ENCODE assay signal across 8 cellular contexts in genomic region chr9:137255448-137256114, GRCh38.
DNase-seq lines count a peak whose midpoint lies in the region; ATAC-seq, FAIRE-seq and TF ChIP-seq lines count a peak whose summit lies in the region.

No MANE protein-coding gene starts in this region.

- H3K4me1 Mint-ChIP-seq in stimulated activated effector memory CD8-positive, alpha-beta T cell treated with anti-CD3 and anti-CD28 coated beads, Interleukin-12 subunit alpha, Interleukin-12 subunit beta, amount 100 ng/mL, for 72 hours = peaks cover 7% of the 10 kb centered on the region

- peak overlapping the region; percentile 98 for H3K4me3 ChIP-seq in adipocyte (ENCODE audit: low read length)

- H3K4me1 ChIP-seq in adipocyte (ENCODE audit: control insufficient read depth, insufficient read depth, low read length) = peaks cover 24% of the 10 kb centered on the region

- no peaks in the 10 kb centered on the region for H3K27me3 ChIP-seq in adipocyte (replicated peaks; ENCODE audit: control insufficient read depth, insufficient read depth, low read length)

- H3K4me3 Mint-ChIP-seq in stimulated activated effector memory CD8-positive, alpha-beta T cell treated with anti-CD3 and anti-CD28 coated beads, Interleukin-12 subunit alpha, Interleukin-12 subunit beta, amount 100 ng/mL, for 72 hours = peak overlapping the region; percentile 87

- H3K36me3 ChIP-seq in adipocyte (ENCODE audit: control insufficient read depth, insufficient read depth, low read length, severe bottlenecking) = peaks cover 9% of the 10 kb centered on the region

- FAIRE-seq in urothelium cell line (lab: Jason Lieb, UNC) = no peak

- no peak overlapping the region for H3K27ac Mint-ChIP-seq in stimulated activated effector memory CD8-positive, alpha-beta T cell treated with anti-CD3 and anti-CD28 coated beads, Interleukin-12 subunit alpha, Interleukin-12 subunit beta, amount 100 ng/mL, for 72 hours

- no peaks in the 10 kb centered on the region for H3K9me3 Mint-ChIP-seq in stimulated activated effector memory CD8-positive, alpha-beta T cell treated with anti-CD3 and anti-CD28 coated beads, Interleukin-12 subunit alpha, Interleukin-12 subunit beta, amount 100 ng/mL, for 72 hours

- TF ChIP-seq RAD21 in Ishikawa (IDR thresholded peaks at IDR 0.05; ENCODE audit: low read depth) = no peak

- TF ChIP-seq EP300 in Ishikawa (IDR thresholded peaks at IDR 0.05; ENCODE audit: borderline replicate concordance) = no peak

- H3K9me3 ChIP-seq in adipocyte (ENCODE audit: control insufficient read depth, low read length) = no peaks in the 10 kb centered on the region

- DNase-seq in AG08395 (ENCODE audit: low spot score) = peak; percentile 35
- DNase-seq in adipocyte (ENCODE audit: low read depth) = no peak
- DNase-seq in iPS-NIHi7 (ENCODE audit: extremely low spot score) = peak; percentile 72
- DNase-seq in stimulated activated effector memory CD8-positive, alpha-beta T cell treated with anti-CD3 and anti-CD28 coated beads, Interleukin-12 subunit alpha, Interleukin-12 subunit beta, amount 100 ng/mL, for 72 hours (ENCODE audit: low spot score in 2 of 2) = no peak
- no peak for DNase-seq in effector CD8-positive, alpha-beta T cell (lab: John Stamatoyannopoulos, UW)
- no peak for DNase-seq in urothelium cell line (ENCODE audit: low spot score)

- ATAC-seq in GM18907 (IDR thresholded peaks at IDR 0.05; ENCODE audit: unreplicated experiment) = peak; percentile 32
- no peak for ATAC-seq in stimulated activated effector memory CD8-positive, alpha-beta T cell treated with anti-CD3 and anti-CD28 coated beads, Interleukin-12 subunit alpha, Interleukin-12 subunit beta, amount 100 ng/mL, for 72 hours

- H3K36me3 Mint-ChIP-seq in stimulated activated effector memory CD8-positive, alpha-beta T cell treated with anti-CD3 and anti-CD28 coated beads, Interleukin-12 subunit alpha, Interleukin-12 subunit beta, amount 100 ng/mL, for 72 hours = peaks cover 51% of the 10 kb centered on the region

- peak overlapping the region; percentile 95 for H3K9ac ChIP-seq in adipocyte (ENCODE audit: low read length)

TF ChIP-seq in Ishikawa, 13 proteins besides CTCF, POLR2A, EP300 and RAD21:
- TF ChIP-seq CEBPB (IDR thresholded peaks at IDR 0.05) = no peak
- 0 out of 2 replicates have a peak, but pooled peaks have one; percentile 13 for TF ChIP-seq TCF12 (IDR thresholded peaks at IDR 0.05; ENCODE audit: low read depth)
- TF ChIP-seq TEAD4 (IDR thresholded peaks at IDR 0.05) = no peak
- TF ChIP-seq EGR1 (IDR thresholded peaks at IDR 0.05) = no peak
- 0 out of 2 replicates have a peak, but pooled peaks have one; percentile 21 for TF ChIP-seq MAX (IDR thresholded peaks at IDR 0.05)
- TF ChIP-seq NFIC (IDR thresholded peaks at IDR 0.05) = no peak
- TF ChIP-seq YY1 (IDR thresholded peaks at IDR 0.05; ENCODE audit: low read depth) = 0 out of 2 replicates have a peak, but pooled peaks have one; percentile 56
- TF ChIP-seq ZBTB7A (IDR thresholded peaks at IDR 0.05; ENCODE audit: low read depth) = no peak
- no peak for TF ChIP-seq REST (IDR thresholded peaks at IDR 0.05; ENCODE audit: low read depth)
- TF ChIP-seq FOXM1 (IDR thresholded peaks at IDR 0.05; ENCODE audit: borderline replicate concordance, low read depth) = no peak
- TF ChIP-seq USF1 (IDR thresholded peaks at IDR 0.05) = no peak
- no peak for TF ChIP-seq CREB1 (IDR thresholded peaks at IDR 0.05; ENCODE audit: low read depth)

Comparison
In these comparisons a context has a peak if more than half of its experiments do, and no peak if none do; other contexts are left out.
1. DNase-seq: peak in AG08395 (single experiment) and iPS-NIHi7 (single experiment); none in adipocyte (single experiment), stimulated activated effector memory CD8-positive, alpha-beta T cell treated with anti-CD3 and anti-CD28 coated beads, Interleukin-12 subunit alpha, Interleukin-12 subunit beta, amount 100 ng/mL, for 72 hours (0 of 2), effector CD8-positive, alpha-beta T cell (single experiment) and urothelium cell line (single experiment).